Comparison of ENCODE assay signal across 8 cellular contexts in the genomic region with DNA sequence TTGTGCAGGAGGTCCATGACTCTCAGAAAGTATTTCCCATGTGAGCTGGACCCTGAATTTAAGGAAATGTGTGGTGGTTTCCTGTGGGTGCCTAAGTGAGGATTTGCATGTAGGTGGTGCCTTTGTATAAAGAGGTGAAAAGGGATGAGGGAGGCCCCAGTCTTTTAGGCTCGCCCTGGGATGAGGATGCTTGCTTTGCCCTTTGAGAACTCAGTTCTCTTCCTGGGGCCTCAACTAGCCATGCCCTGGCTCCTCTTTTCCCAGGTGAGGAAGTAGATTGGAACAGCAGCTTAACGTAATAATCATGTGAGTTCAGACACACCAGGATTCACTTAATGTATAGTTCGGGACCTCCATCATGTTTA.
DNase-seq lines count a peak whose midpoint lies in the region; ATAC-seq lines count a peak whose summit lies in the region.
"Not testable (repeated sequence)": the region's sequence is repeated elsewhere in the genome, so short reads cannot be mapped to it uniquely, and the experiment has no call there.

No MANE protein-coding gene starts in this region.

- peaks cover 86% of the 10 kb centered on the region for H3K4me1 Mint-ChIP-seq in activated CD4-positive, alpha-beta memory T cell treated with anti-CD3 and anti-CD28 coated beads for 36 hours (ENCODE audit: low read depth)
- peaks cover 90% of the 10 kb centered on the region for H3K4me1 Mint-ChIP-seq in activated T-cell treated with anti-CD3 and anti-CD28 coated beads, Interleukin-2, amount 50 U/mL, for 72 hours (ENCODE audit: low read depth)
- peaks cover 86% of the 10 kb centered on the region for H3K4me1 Mint-ChIP-seq in activated naive CD4-positive, alpha-beta T cell treated with anti-CD3 and anti-CD28 coated beads for 36 hours (ENCODE audit: low read depth)
- H3K4me1 Mint-ChIP-seq in activated naive CD8-positive, alpha-beta T cell treated with anti-CD3 and anti-CD28 coated beads for 36 hours = peaks cover 50% of the 10 kb centered on the region
- H3K4me1 Mint-ChIP-seq in central memory CD8-positive, alpha-beta T cell = peaks cover 15% of the 10 kb centered on the region
- peaks cover 88% of the 10 kb centered on the region for H3K4me1 Mint-ChIP-seq in stimulated activated naive CD8-positive, alpha-beta T cell treated with anti-CD3 and anti-CD28 coated beads, Interleukin-15, amount 100 ng/mL, for 72 hours

- not testable (repeated sequence) for H3K9me3 Mint-ChIP-seq in activated CD4-positive, alpha-beta memory T cell treated with anti-CD3 and anti-CD28 coated beads for 36 hours; activated T-cell treated with anti-CD3 and anti-CD28 coated beads, Interleukin-2, amount 50 U/mL, for 72 hours; activated naive CD4-positive, alpha-beta T cell treated with anti-CD3 and anti-CD28 coated beads for 36 hours; activated naive CD8-positive, alpha-beta T cell treated with anti-CD3 and anti-CD28 coated beads for 36 hours; central memory CD8-positive, alpha-beta T cell; stimulated activated naive CD8-positive, alpha-beta T cell treated with anti-CD3 and anti-CD28 coated beads, Interleukin-15, amount 100 ng/mL, for 72 hours

- H3K4me3 Mint-ChIP-seq in activated CD4-positive, alpha-beta memory T cell treated with anti-CD3 and anti-CD28 coated beads for 36 hours = peak overlapping the region; percentile 58
- H3K4me3 Mint-ChIP-seq in activated T-cell treated with anti-CD3 and anti-CD28 coated beads, Interleukin-2, amount 50 U/mL, for 72 hours = peak overlapping the region; percentile 78
- H3K4me3 Mint-ChIP-seq in activated naive CD4-positive, alpha-beta T cell treated with anti-CD3 and anti-CD28 coated beads for 36 hours = peak overlapping the region; percentile 75
- H3K4me3 Mint-ChIP-seq in activated naive CD8-positive, alpha-beta T cell treated with anti-CD3 and anti-CD28 coated beads for 36 hours = peak overlapping the region; percentile 38
- H3K4me3 Mint-ChIP-seq in central memory CD8-positive, alpha-beta T cell = not testable (repeated sequence)
- peak overlapping the region; percentile 58 to 73 for H3K4me3 Mint-ChIP-seq in stimulated activated naive CD8-positive, alpha-beta T cell treated with anti-CD3 and anti-CD28 coated beads, Interleukin-15, amount 100 ng/mL, for 72 hours

- not testable (repeated sequence) for H4K20me1 ChIP-seq in BLaER1

- H3K4me1 ChIP-seq in BLaER1 = peaks cover 36% of the 10 kb centered on the region

- not testable (repeated sequence) for H3K27me3 Mint-ChIP-seq in activated CD4-positive, alpha-beta memory T cell treated with anti-CD3 and anti-CD28 coated beads for 36 hours; activated T-cell treated with anti-CD3 and anti-CD28 coated beads, Interleukin-2, amount 50 U/mL, for 72 hours (ENCODE audit: low read depth); activated naive CD4-positive, alpha-beta T cell treated with anti-CD3 and anti-CD28 coated beads for 36 hours (ENCODE audit: low read depth); activated naive CD8-positive, alpha-beta T cell treated with anti-CD3 and anti-CD28 coated beads for 36 hours; stimulated activated naive CD8-positive, alpha-beta T cell treated with anti-CD3 and anti-CD28 coated beads, Interleukin-15, amount 100 ng/mL, for 72 hours
- peaks cover 33% of the 10 kb centered on the region for H3K27me3 Mint-ChIP-seq in central memory CD8-positive, alpha-beta T cell

- not testable (repeated sequence) for H3K9me3 ChIP-seq in BLaER1

- intact Hi-C loops in activated CD4-positive, alpha-beta memory T cell treated with anti-CD3 and anti-CD28 coated beads for 36 hours (cut with micrococcal nuclease) = loop anchor here (5.0 kb wide), 1 partner anchor 50 kb away; no protein-coding TSS in a partner anchor
- intact Hi-C loops in activated naive CD4-positive, alpha-beta T cell treated with anti-CD3 and anti-CD28 coated beads for 36 hours (cut with micrococcal nuclease) = loop anchor here (5.0 kb wide), 2 partner anchors 50 to 940 kb away; no protein-coding TSS in a partner anchor

- POLR2A ChIA-PET in activated CD4-positive, alpha-beta memory T cell treated with anti-CD3 and anti-CD28 coated beads for 36 hours (lab: Charles Lee) = interaction anchor here (1.0 kb wide), 1 partner anchor 615 kb away, joined by 3 read pairs; no protein-coding TSS in a partner anchor

- H3K4me2 ChIP-seq in BLaER1 = peak overlapping the region; percentile 61

- H3K27ac Mint-ChIP-seq in activated CD4-positive, alpha-beta memory T cell treated with anti-CD3 and anti-CD28 coated beads for 36 hours = peak overlapping the region; percentile 97
- H3K27ac Mint-ChIP-seq in activated T-cell treated with anti-CD3 and anti-CD28 coated beads, Interleukin-2, amount 50 U/mL, for 72 hours = peak overlapping the region; percentile 85
- H3K27ac Mint-ChIP-seq in activated naive CD4-positive, alpha-beta T cell treated with anti-CD3 and anti-CD28 coated beads for 36 hours = peak overlapping the region; percentile 100
- H3K27ac Mint-ChIP-seq in activated naive CD8-positive, alpha-beta T cell treated with anti-CD3 and anti-CD28 coated beads for 36 hours = peak overlapping the region; percentile 57
- H3K27ac Mint-ChIP-seq in central memory CD8-positive, alpha-beta T cell (ENCODE audit: low read depth) = peak overlapping the region; percentile 32
- peak overlapping the region in 1 of 2 donors; percentile 98 for H3K27ac Mint-ChIP-seq in stimulated activated naive CD8-positive, alpha-beta T cell treated with anti-CD3 and anti-CD28 coated beads, Interleukin-15, amount 100 ng/mL, for 72 hours

- ATAC-seq in activated T-cell treated with anti-CD3 and anti-CD28 coated beads, Interleukin-2, amount 50 U/mL, for 72 hours (replicated peaks in 1 of 2); central memory CD8-positive, alpha-beta T cell (replicated peaks; ENCODE audit: extremely low read depth, poor library complexity, severe bottlenecking); stimulated activated naive CD8-positive, alpha-beta T cell treated with anti-CD3 and anti-CD28 coated beads, Interleukin-15, amount 100 ng/mL, for 72 hours: not testable (repeated sequence)

- DNase-seq in NCI-H526 (lab: John Stamatoyannopoulos, UW) = peak; percentile 50 to 53
- not testable (repeated sequence) for DNase-seq in activated CD4-positive, alpha-beta memory T cell treated with anti-CD3 and anti-CD28 coated beads for 36 hours; activated T-cell treated with anti-CD3 and anti-CD28 coated beads, Interleukin-2, amount 50 U/mL, for 72 hours; activated naive CD4-positive, alpha-beta T cell treated with anti-CD3 and anti-CD28 coated beads for 36 hours; activated naive CD8-positive, alpha-beta T cell treated with anti-CD3 and anti-CD28 coated beads for 36 hours; central memory CD8-positive, alpha-beta T cell (ENCODE audit: low spot score in 2 of 2); stimulated activated naive CD8-positive, alpha-beta T cell treated with anti-CD3 and anti-CD28 coated beads, Interleukin-15, amount 100 ng/mL, for 72 hours

- H3K36me3 ChIP-seq in BLaER1 = not testable (repeated sequence)

- peaks cover 29% of the 10 kb centered on the region for H3K36me3 Mint-ChIP-seq in activated CD4-positive, alpha-beta memory T cell treated with anti-CD3 and anti-CD28 coated beads for 36 hours
- H3K36me3 Mint-ChIP-seq in activated T-cell treated with anti-CD3 and anti-CD28 coated beads, Interleukin-2, amount 50 U/mL, for 72 hours (ENCODE audit: insufficient read depth in 2 of 2); central memory CD8-positive, alpha-beta T cell (ENCODE audit: insufficient read depth): not testable (repeated sequence)
- peaks cover 55% of the 10 kb centered on the region for H3K36me3 Mint-ChIP-seq in activated naive CD4-positive, alpha-beta T cell treated with anti-CD3 and anti-CD28 coated beads for 36 hours (ENCODE audit: low read depth)
- peaks cover 10% of the 10 kb centered on the region for H3K36me3 Mint-ChIP-seq in activated naive CD8-positive, alpha-beta T cell treated with anti-CD3 and anti-CD28 coated beads for 36 hours

- not testable (repeated sequence) for H3K27me3 ChIP-seq in BLaER1

- not testable (repeated sequence) for H3K27ac ChIP-seq in BLaER1

- H3K9ac ChIP-seq in BLaER1 = not testable (repeated sequence)

- not testable (repeated sequence) for H3K4me3 ChIP-seq in BLaER1

- CTCF ChIA-PET in activated CD4-positive, alpha-beta memory T cell treated with anti-CD3 and anti-CD28 coated beads for 36 hours (lab: Charles Lee) = interaction anchor here (0.9 to 3.9 kb wide), 3 partner anchors 9 to 33 kb away, joined by 3 to 41 read pairs (median 18); no protein-coding TSS in a partner anchor
- CTCF ChIA-PET in activated naive CD4-positive, alpha-beta T cell treated with anti-CD3 and anti-CD28 coated beads for 36 hours (lab: Charles Lee) = interaction anchor here (0.7 to 6.0 kb wide), 6 partner anchors 9 to 49 kb away, joined by 3 to 54 read pairs (median 6); no protein-coding TSS in a partner anchor
